21 cellular contexts compared by ENCODE assay signal in genomic region chrX:65516756-65517155, GRCh38. TPM values are rescaled to one million over a fixed set of nuclear protein-coding genes. Genes with fewer than 3 reads are reported as not detected.
DNase-seq lines count a peak whose midpoint lies in the region; ATAC-seq and TF ChIP-seq lines count a peak whose summit lies in the region.
"Had no signal": no experiment of that assay in that cellular context is flagged by ENCODE, and none has a peak within 500 bp of the region (broad histone marks: within the 10 kb centered on the region; RNA-seq: fewer than 3 reads in every experiment).

No MANE protein-coding gene starts in this region.

- intact Hi-C loops in head of caudate nucleus (cut with DNase I) (no loop called here), stomach (cut with DNase I; ENCODE audit: low total_unique reads) (no loop called here)
- intact Hi-C loops in activated CD4-positive, alpha-beta T cell treated with anti-CD3 and anti-CD28 coated beads for 36 hours (cut with DNase I, micrococcal nuclease) = no loop called here

- TF ChIP-seq POLR2A in stomach (IDR thresholded peaks at IDR 0.05) = no peak

- POLR2A ChIA-PET in activated CD4-positive, alpha-beta T cell treated with anti-CD3 and anti-CD28 coated beads for 36 hours (lab: Charles Lee) = no interaction called here

- no peaks in the 10 kb centered on the region for H3K27me3 Mint-ChIP-seq in activated CD4-positive, alpha-beta T cell treated with anti-CD3 and anti-CD28 coated beads for 36 hours

- ATAC-seq in activated CD4-positive, alpha-beta T cell treated with anti-CD3 and anti-CD28 coated beads for 36 hours = no peak
- ATAC-seq: Right ventricle myocardium inferior had no signal

- no peaks in the 10 kb centered on the region for H3K27me3 ChIP-seq in stomach
- H3K27me3 ChIP-seq: Peyer's patch had no signal

- no peak overlapping the region for H3K4me3 ChIP-seq in stomach
- H3K4me3 ChIP-seq: Peyer's patch, SK-N-MC had no signal

- H3K4me1 Mint-ChIP-seq in activated CD4-positive, alpha-beta T cell treated with anti-CD3 and anti-CD28 coated beads for 36 hours = no peaks in the 10 kb centered on the region
- H3K4me1 Mint-ChIP-seq: H9 had no signal

- no peak overlapping the region for H3K4me3 Mint-ChIP-seq in activated CD4-positive, alpha-beta T cell treated with anti-CD3 and anti-CD28 coated beads for 36 hours
- H3K4me3 Mint-ChIP-seq: H9 had no signal

- CTCF ChIA-PET in activated CD4-positive, alpha-beta T cell treated with anti-CD3 and anti-CD28 coated beads for 36 hours (lab: Charles Lee) = no interaction called here

- DNase-seq in anterior cingulate cortex (lab: John Stamatoyannopoulos, UW) (peak in 36 of 58 donors; percentile 0 to 67 (median 15)), head of caudate nucleus (peak in 40 of 42 donors; percentile 7 to 74 (median 47)), occipital lobe (lab: John Stamatoyannopoulos, UW) (peak; percentile 1), NCI-H2029 treated with DMSO at 0.1 percent for 48 hours (lab: John Stamatoyannopoulos, UW) (no peak), stomach (no peak), AG08396 (ENCODE audit: low spot score) (no peak)
- no peak for DNase-seq in activated CD4-positive, alpha-beta T cell treated with anti-CD3 and anti-CD28 coated beads for 36 hours
- DNase-seq: ACHN; AML-193; COR-L47; H9; IMR-90; NCI-H1048; NCI-H146; NCI-H2081; NCI-H446 treated with DMSO at 0.1 percent for 48 hours; NCI-H748 treated with DMSO at 0.1 percent for 48 hours; NK-92 treated with Interleukin-12 subunit alpha and Interleukin-12 subunit beta, amount 100 ng/mL, for 24 hours; Peyer's patch had no signal

- H3K4me1 ChIP-seq in stomach = no peaks in the 10 kb centered on the region
- H3K4me1 ChIP-seq: Peyer's patch had no signal

- TF ChIP-seq CTCF in stomach (IDR thresholded peaks at IDR 0.05) = no peak

- no peak overlapping the region for H3K27ac ChIP-seq in stomach
- H3K27ac ChIP-seq: Peyer's patch, SK-N-MC had no signal

- peaks cover 13% of the 10 kb centered on the region for H3K36me3 Mint-ChIP-seq in activated CD4-positive, alpha-beta T cell treated with anti-CD3 and anti-CD28 coated beads for 36 hours (ENCODE audit: low read depth)

- H3K9me3 Mint-ChIP-seq in activated CD4-positive, alpha-beta T cell treated with anti-CD3 and anti-CD28 coated beads for 36 hours (ENCODE audit: low read depth) = no peaks in the 10 kb centered on the region

- no peak overlapping the region for H3K27ac Mint-ChIP-seq in activated CD4-positive, alpha-beta T cell treated with anti-CD3 and anti-CD28 coated beads for 36 hours
- H3K27ac Mint-ChIP-seq: H9 had no signal

- 78 to 100% (median 86%) methylated on average over 3 of the region's 3 CpGs for WGBS in stomach, 5 donors

- H3K9me3 ChIP-seq in stomach = no peaks in the 10 kb centered on the region
- H3K9me3 ChIP-seq: Peyer's patch had no signal

- no peak for TF ChIP-seq EP300 in stomach (IDR thresholded peaks at IDR 0.05)

- H3K36me3 ChIP-seq in stomach = peaks cover 4 to 74% (median 69%) of the 10 kb centered on the region in 4 donors

RNA-seq across cellular contexts. Expression of gene LAS1L, which starts 17.8 kb away (rescaled TPM):
- total RNA-seq in occipital lobe = 13.7 TPM
- total RNA-seq in stomach = 10 to 100 TPM in 3 of 5 donors, 1 to 10 TPM in 2; 1.4 to 23.7 (median 19.6) TPM
- 10 to 100 TPM; 13.8 to 23.0 (median 18.0) TPM for polyA plus RNA-seq in stomach
- total RNA-seq in activated CD4-positive, alpha-beta T cell treated with anti-CD3 and anti-CD28 coated beads for 36 hours = 10 to 100 TPM; 56.4 to 64.0 TPM

Comparison
In these comparisons a context has a peak if more than half of its experiments do, and no peak if none do; other contexts are left out.
1. DNase-seq: peak in anterior cingulate cortex (36 of 58), head of caudate nucleus (40 of 42) and occipital lobe (single experiment); none in NCI-H2029 treated with DMSO at 0.1 percent for 48 hours (single experiment), stomach (single experiment), activated CD4-positive, alpha-beta T cell treated with anti-CD3 and anti-CD28 coated beads for 36 hours (single experiment) and AG08396 (single experiment).